Comparison of ENCODE assay signal across 8 cellular contexts in the genomic region with DNA sequence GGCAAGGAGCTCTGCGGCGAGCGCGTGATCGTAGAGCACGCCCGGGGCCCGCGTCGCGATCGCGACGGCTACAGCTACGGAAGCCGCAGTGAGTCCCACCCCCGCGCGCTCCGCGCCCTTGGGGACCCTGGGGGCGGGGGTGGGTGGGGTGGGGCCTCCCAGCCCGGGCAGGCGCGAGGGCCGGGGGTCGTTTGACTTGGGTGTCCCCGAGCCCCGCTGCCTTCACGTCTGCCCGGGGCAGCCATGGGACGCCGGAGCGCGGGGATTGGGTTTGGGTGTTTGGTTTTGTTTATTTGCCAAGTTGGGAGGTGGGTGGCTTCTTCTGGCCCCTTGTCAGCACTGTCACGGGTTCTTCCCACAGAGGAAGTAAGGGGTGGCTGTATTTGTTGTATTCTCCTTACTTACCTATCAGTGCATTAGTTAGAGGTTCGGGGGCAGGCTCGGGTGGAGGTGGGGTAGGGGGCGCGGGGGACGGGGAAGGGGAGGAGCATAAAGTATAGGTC. TPM values are rescaled to one million over a fixed set of nuclear protein-coding genes. Genes with fewer than 3 reads are reported as not detected.
DNase-seq lines count a peak whose midpoint lies in the region; ATAC-seq and TF ChIP-seq lines count a peak whose summit lies in the region.

No MANE protein-coding gene starts in this region.

- H3K4me3 Mint-ChIP-seq in activated T-cell treated with anti-CD3 and anti-CD28 coated beads, Interleukin-2, amount 50 U/mL, for 24 hours, result peak overlapping the region; percentile 93
- H3K4me3 Mint-ChIP-seq in natural killer cell treated with Interleukin-12 subunit alpha and Interleukin-12 subunit beta and Interleukin-15 and Interleukin-18, amount 100 ng/mL, for 72 hours, result peak overlapping the region; percentile 93

- H3K4me1 Mint-ChIP-seq in activated T-cell treated with anti-CD3 and anti-CD28 coated beads, Interleukin-2, amount 50 U/mL, for 24 hours (ENCODE audit: low read depth), result peaks cover 48% of the 10 kb centered on the region
- H3K4me1 Mint-ChIP-seq in natural killer cell treated with Interleukin-12 subunit alpha and Interleukin-12 subunit beta and Interleukin-15 and Interleukin-18, amount 100 ng/mL, for 72 hours (ENCODE audit: low read depth in 2 of 2), result peaks cover 35 to 39% of the 10 kb centered on the region in 2 donors

- H2AFZ ChIP-seq in MM.1S (ENCODE audit: low read length), result no peak overlapping the region

- H3K27me3 ChIP-seq in MM.1S (replicated peaks; ENCODE audit: insufficient read depth, low read length) (no peaks in the 10 kb centered on the region), dorsolateral prefrontal cortex (no peaks in the 10 kb centered on the region)

- peak overlapping the region; percentile 100 for H3K27ac Mint-ChIP-seq in activated T-cell treated with anti-CD3 and anti-CD28 coated beads, Interleukin-2, amount 50 U/mL, for 24 hours
- H3K27ac Mint-ChIP-seq in natural killer cell treated with Interleukin-12 subunit alpha and Interleukin-12 subunit beta and Interleukin-15 and Interleukin-18, amount 100 ng/mL, for 72 hours, result peak overlapping the region; percentile 90 to 97

- H3K4me1 ChIP-seq in MM.1S (ENCODE audit: low read length), result peaks cover 7% of the 10 kb centered on the region; the same call in 1 of the 2 replicates

- TF ChIP-seq CTCF in MM.1S (IDR thresholded peaks at IDR 0.05; ENCODE audit: low read length) (no peak), dorsolateral prefrontal cortex (IDR thresholded peaks at IDR 0.05 in 54 of 56, conservative IDR thresholded peaks at IDR 0.05 in 2 of 56; ENCODE audit: low read depth in 1 of 56, partially characterized antibody in 56 of 56) (peak in 1 of 56 donors; percentile 16)

- DNase-seq in activated T-cell treated with anti-CD3 and anti-CD28 coated beads, Interleukin-2, amount 50 U/mL, for 24 hours, result no peak
- DNase-seq in activated T-cell treated with anti-CD3 and anti-CD28 coated beads, Interleukin-2, amount 50 U/mL, for 48 hours, result no peak
- DNase-seq in MM.1S (no peak), dorsolateral prefrontal cortex (no peak), NCI-H187 treated with DMSO at 0.1 percent for 48 hours (lab: John Stamatoyannopoulos, UW) (no peak), HuH-7.5 (ENCODE audit: low spot score) (no peak)
- no peak for DNase-seq in natural killer cell treated with Interleukin-12 subunit alpha and Interleukin-12 subunit beta and Interleukin-15 and Interleukin-18, amount 100 ng/mL, for 72 hours (ENCODE audit: low spot score)

- H3K36me3 Mint-ChIP-seq in activated T-cell treated with anti-CD3 and anti-CD28 coated beads, Interleukin-2, amount 50 U/mL, for 24 hours (ENCODE audit: low read depth), result peaks cover 62% of the 10 kb centered on the region
- peaks cover 35% of the 10 kb centered on the region for H3K36me3 Mint-ChIP-seq in natural killer cell treated with Interleukin-12 subunit alpha and Interleukin-12 subunit beta and Interleukin-15 and Interleukin-18, amount 100 ng/mL, for 72 hours

- H3K27me3 Mint-ChIP-seq in activated T-cell treated with anti-CD3 and anti-CD28 coated beads, Interleukin-2, amount 50 U/mL, for 24 hours, result peaks cover 9% of the 10 kb centered on the region
- H3K27me3 Mint-ChIP-seq in natural killer cell treated with Interleukin-12 subunit alpha and Interleukin-12 subunit beta and Interleukin-15 and Interleukin-18, amount 100 ng/mL, for 72 hours, result peaks cover 0 to 7% of the 10 kb centered on the region in 2 donors

- no peak for ATAC-seq in natural killer cell treated with Interleukin-12 subunit alpha and Interleukin-12 subunit beta and Interleukin-15 and Interleukin-18, amount 100 ng/mL, for 72 hours
- ATAC-seq in GM18870 (IDR thresholded peaks at IDR 0.05; ENCODE audit: unreplicated experiment), result no peak

- peaks cover 14% of the 10 kb centered on the region for H4K20me1 ChIP-seq in MM.1S (ENCODE audit: insufficient read depth, low read length)

- no peaks in the 10 kb centered on the region for H3K9me2 ChIP-seq in MM.1S (replicated peaks; ENCODE audit: insufficient read depth, low read length)

- H3K9me3 ChIP-seq in MM.1S (replicated peaks; ENCODE audit: insufficient read depth, low read length), result no peaks in the 10 kb centered on the region

- peaks cover 16% of the 10 kb centered on the region for H3F3A ChIP-seq in MM.1S (ENCODE audit: insufficient read depth, low read length)

- H3K4me2 ChIP-seq in MM.1S (ENCODE audit: low read depth, low read length), result peak overlapping the region; percentile 80; the same call in 1 of the 2 replicates

- no peaks in the 10 kb centered on the region for H3K9me3 Mint-ChIP-seq in activated T-cell treated with anti-CD3 and anti-CD28 coated beads, Interleukin-2, amount 50 U/mL, for 24 hours
- no peaks in the 10 kb centered on the region for H3K9me3 Mint-ChIP-seq in natural killer cell treated with Interleukin-12 subunit alpha and Interleukin-12 subunit beta and Interleukin-15 and Interleukin-18, amount 100 ng/mL, for 72 hours

- peak overlapping the region; percentile 100 for H3K9ac ChIP-seq in MM.1S (ENCODE audit: low read length)

- intact Hi-C loops in dorsolateral prefrontal cortex (cut with DNase I), result loop anchor here (5.0 to 10.0 kb wide), 5 partner anchors 54 to 854 kb away; a partner anchor contains a TSS

- H3K36me3 ChIP-seq in MM.1S (replicated peaks; ENCODE audit: insufficient read depth, low read length), result peaks cover 25% of the 10 kb centered on the region

- peaks cover 50% of the 10 kb centered on the region for H3K79me2 ChIP-seq in MM.1S (ENCODE audit: low read length)

- H3K4me3 ChIP-seq in MM.1S (ENCODE audit: low read length) (peak overlapping the region; percentile 97), dorsolateral prefrontal cortex (peak overlapping the region; percentile 55 to 100 (median 92))

- peak overlapping the region; percentile 91; the same call in 1 of the 2 replicates for H3K27ac ChIP-seq in MM.1S (ENCODE audit: low read length)
- H3K27ac ChIP-seq in dorsolateral prefrontal cortex, result peak overlapping the region; percentile 91 to 100 (median 99)

RNA-seq across cellular contexts. Expression of a gene that starts 0.8 kb away (rescaled TPM):
- total RNA-seq in dorsolateral prefrontal cortex, result 100 to 1,000 TPM in 24 of 120 experiments, 10 to 100 TPM in 96; 54.0 to 148 (median 87.6) TPM
- 100 to 1,000 TPM; 153 to 164 TPM for total RNA-seq in natural killer cell treated with Interleukin-12 subunit alpha and Interleukin-12 subunit beta and Interleukin-15 and Interleukin-18, amount 100 ng/mL, for 72 hours

RNA-seq across cellular contexts. Expression of a gene that starts 49.0 kb away (rescaled TPM):
- 10 to 100 TPM; 15.5 to 63.9 (median 41.9) TPM for total RNA-seq in dorsolateral prefrontal cortex
- 10 to 100 TPM in 1 of 2 donors, 1 to 10 TPM in 1; 7.0 to 12.9 TPM for total RNA-seq in natural killer cell treated with Interleukin-12 subunit alpha and Interleukin-12 subunit beta and Interleukin-15 and Interleukin-18, amount 100 ng/mL, for 72 hours
